2 cellular contexts compared by ENCODE assay signal in genomic region chr2:150610670-150611279, GRCh38.
TF ChIP-seq lines count a peak whose summit lies in the region.

No MANE protein-coding gene starts in this region.

TF ChIP-seq in IMR-90, 13 proteins besides CTCF, POLR2A, EP300 and RAD21:
- TF ChIP-seq RCOR1 (IDR thresholded peaks at IDR 0.05; ENCODE audit: insufficient replicate concordance, low read length) = no peak
- no peak for TF ChIP-seq NFE2L2 (IDR thresholded peaks at IDR 0.05; ENCODE audit: low read depth, low read length)
- TF ChIP-seq SMC3 (IDR thresholded peaks at IDR 0.05; ENCODE audit: low read depth, low read length) = peak; percentile 80

TF ChIP-seq in K562, 482 proteins besides CTCF, POLR2A, EP300 and RAD21:
- no peak for TF ChIP-seq MYBL2 (IDR thresholded peaks at IDR 0.05; ENCODE audit: low read depth)
- TF ChIP-seq MYBL2 (CRISPR knock-in tag; IDR thresholded peaks at IDR 0.05; ENCODE audit: borderline replicate concordance) = no peak
- TF ChIP-seq XRCC3 (IDR thresholded peaks at IDR 0.05) = no peak
- TF ChIP-seq DPF2 (IDR thresholded peaks at IDR 0.05) = no peak
- TF ChIP-seq ZNF717 (CRISPR knock-in tag; IDR thresholded peaks at IDR 0.05) = no peak
TF ChIP-seq in K562: peak in this region for 0.
